ENCODE assay signal across 9 cellular contexts in genomic region chr15:72141171-72142084, GRCh38. TPM values are rescaled to one million over a fixed set of nuclear protein-coding genes. Genes with fewer than 3 reads are reported as not detected.
DNase-seq lines count a peak whose midpoint lies in the region; ATAC-seq and TF ChIP-seq lines count a peak whose summit lies in the region.
"Had no signal": no experiment of that assay in that cellular context is flagged by ENCODE, and none has a peak within 500 bp of the region (broad histone marks: within the 10 kb centered on the region; RNA-seq: fewer than 3 reads in every experiment).

No MANE protein-coding gene starts in this region.

- peaks cover 6 to 7% of the 10 kb centered on the region in 2 donors for H3K27me3 Mint-ChIP-seq in natural killer cell treated with Interleukin-12 subunit alpha and Interleukin-12 subunit beta and Interleukin-15 and Interleukin-18, amount 100 ng/mL, for 72 hours
- H3K27me3 Mint-ChIP-seq in osteocyte (ENCODE audit: unreplicated experiment) = no peaks in the 10 kb centered on the region

- H3K4me3 Mint-ChIP-seq in natural killer cell treated with Interleukin-12 subunit alpha and Interleukin-12 subunit beta and Interleukin-15 and Interleukin-18, amount 100 ng/mL, for 72 hours = no peak overlapping the region
- no peak overlapping the region for H3K4me3 Mint-ChIP-seq in osteocyte (ENCODE audit: unreplicated experiment)

- 32 to 40% methylated on average over 4 of the region's 4 CpGs for WGBS in heart right ventricle, 2 donors

- intact Hi-C loops in heart right ventricle (cut with DNase I) = no loop called here

- H3K4me3 ChIP-seq in GM12865 (ENCODE audit: low read depth, low read length) = peak overlapping the region; percentile 19
- H3K4me3 ChIP-seq in heart right ventricle = no peak overlapping the region
- H3K4me3 ChIP-seq: skin epidermis had no signal

- CTCF ChIA-PET in HEK293T (lab: Yijun Ruan, JAX) = interaction anchor here (0.8 to 1.1 kb wide), 2 partner anchors 14 to 340 kb away, joined by 3 to 5 read pairs; no protein-coding TSS in a partner anchor

- no peaks in the 10 kb centered on the region for H3K36me3 ChIP-seq in heart right ventricle

- H3K4me1 Mint-ChIP-seq in natural killer cell treated with Interleukin-12 subunit alpha and Interleukin-12 subunit beta and Interleukin-15 and Interleukin-18, amount 100 ng/mL, for 72 hours (ENCODE audit: low read depth in 2 of 2) = peaks cover 0 to 3% of the 10 kb centered on the region in 2 donors
- no peaks in the 10 kb centered on the region for H3K4me1 Mint-ChIP-seq in osteocyte (ENCODE audit: unreplicated experiment)

- no peaks in the 10 kb centered on the region for H3K27me3 ChIP-seq in heart right ventricle

- no peaks in the 10 kb centered on the region for H3K36me3 Mint-ChIP-seq in natural killer cell treated with Interleukin-12 subunit alpha and Interleukin-12 subunit beta and Interleukin-15 and Interleukin-18, amount 100 ng/mL, for 72 hours
- peaks cover 5% of the 10 kb centered on the region for H3K36me3 Mint-ChIP-seq in osteocyte (ENCODE audit: unreplicated experiment)

- POLR2A ChIA-PET in HEK293T (lab: Yijun Ruan, JAX) = interaction anchor here (1.7 kb wide), 1 partner anchor 24 kb away, joined by 6 read pairs; the partner anchor contains the start of genes MYO9A and SENP8

- peak; percentile 100 for ATAC-seq in GM21423 (IDR thresholded peaks at IDR 0.05; ENCODE audit: unreplicated experiment)
- ATAC-seq in HG03520 (IDR thresholded peaks at IDR 0.05; ENCODE audit: unreplicated experiment) = peak; percentile 96
- peak in 5 of 8 donors; percentile 45 to 72 (median 57) for ATAC-seq in heart right ventricle
- no peak for ATAC-seq in natural killer cell treated with Interleukin-12 subunit alpha and Interleukin-12 subunit beta and Interleukin-15 and Interleukin-18, amount 100 ng/mL, for 72 hours

- peaks cover 0 to 28% (median 13%) of the 10 kb centered on the region in 9 donors for H3K4me1 ChIP-seq in heart right ventricle

- H3K9me3 Mint-ChIP-seq in natural killer cell treated with Interleukin-12 subunit alpha and Interleukin-12 subunit beta and Interleukin-15 and Interleukin-18, amount 100 ng/mL, for 72 hours = no peaks in the 10 kb centered on the region
- no peaks in the 10 kb centered on the region for H3K9me3 Mint-ChIP-seq in osteocyte (ENCODE audit: unreplicated experiment)

- TF ChIP-seq CTCF in GM12865 (IDR thresholded peaks at IDR 0.05; ENCODE audit: insufficient read depth, low read depth, low read length, missing control alignments) (no peak), heart right ventricle (IDR thresholded peaks at IDR 0.05) (no peak), osteocyte (IDR thresholded peaks at IDR 0.05) (no peak)

- peak overlapping the region in 7 of 10 donors; percentile 2 to 69 (median 45) for H3K27ac ChIP-seq in heart right ventricle
- H3K27ac ChIP-seq: skin epidermis had no signal

- DNase-seq in GM12865 (ENCODE audit: low read depth) (peak; percentile 92), heart right ventricle (no peak), HEK293T (ENCODE audit: extremely low spot score) (no peak), NCI-H1092 treated with DMSO at 0.1 percent for 48 hours (lab: John Stamatoyannopoulos, UW) (no peak), osteocyte (ENCODE audit: extremely low spot score, unreplicated experiment) (no peak)
- no peak for DNase-seq in natural killer cell treated with Interleukin-12 subunit alpha and Interleukin-12 subunit beta and Interleukin-15 and Interleukin-18, amount 100 ng/mL, for 72 hours (ENCODE audit: low spot score)

- no peaks in the 10 kb centered on the region for H3K9me3 ChIP-seq in heart right ventricle

- no peak overlapping the region for H3K27ac Mint-ChIP-seq in natural killer cell treated with Interleukin-12 subunit alpha and Interleukin-12 subunit beta and Interleukin-15 and Interleukin-18, amount 100 ng/mL, for 72 hours
- no peak overlapping the region for H3K27ac Mint-ChIP-seq in osteocyte (ENCODE audit: unreplicated experiment)

TF ChIP-seq in HEK293T, 16 proteins besides CTCF, POLR2A, EP300 and RAD21:
- TF ChIP-seq SP1 (IDR thresholded peaks at IDR 0.05) = no peak
- no peak for TF ChIP-seq L3MBTL2 (conservative IDR thresholded peaks at IDR 0.05)
- no peak for TF ChIP-seq ZNF384 (IDR thresholded peaks at IDR 0.05)
- no peak for TF ChIP-seq TARDBP (IDR thresholded peaks at IDR 0.05)
- TF ChIP-seq FOXM1 (IDR thresholded peaks at IDR 0.05; ENCODE audit: borderline replicate concordance) = no peak
- TF ChIP-seq CTBP1 (IDR thresholded peaks at IDR 0.05; ENCODE audit: borderline replicate concordance) = no peak
- TF ChIP-seq ELF4 (IDR thresholded peaks at IDR 0.05) = no peak
- TF ChIP-seq PKNOX1 (IDR thresholded peaks at IDR 0.05) = no peak
- TF ChIP-seq ARNT (IDR thresholded peaks at IDR 0.05) = no peak
- no peak for TF ChIP-seq HDGF (IDR thresholded peaks at IDR 0.05; ENCODE audit: borderline replicate concordance)

RNA-seq across cellular contexts. Expression of gene SENP8, which starts 23.2 kb away (rescaled TPM):
- 1 to 10 TPM; 5.2 to 8.8 (median 6.7) TPM for total RNA-seq in heart right ventricle
- polyA plus RNA-seq in heart right ventricle = 1 to 10 TPM; 1.8 to 3.2 TPM
- total RNA-seq in natural killer cell treated with Interleukin-12 subunit alpha and Interleukin-12 subunit beta and Interleukin-15 and Interleukin-18, amount 100 ng/mL, for 72 hours = 1 to 10 TPM in 1 of 2 donors, under 1 TPM in 1; 0.84 to 1.6 TPM
- 4.0 and 4.6 TPM in 2 replicates for total RNA-seq in osteocyte

RNA-seq across cellular contexts. Expression of gene MYO9A, which starts 23.5 kb away (rescaled TPM):
- total RNA-seq in heart right ventricle = 10 to 100 TPM; 23.4 to 36.9 (median 30.0) TPM
- 1 to 10 TPM; 3.7 to 4.4 TPM for polyA plus RNA-seq in heart right ventricle
- 10 to 100 TPM; 16.3 to 19.8 TPM for total RNA-seq in natural killer cell treated with Interleukin-12 subunit alpha and Interleukin-12 subunit beta and Interleukin-15 and Interleukin-18, amount 100 ng/mL, for 72 hours
- total RNA-seq in osteocyte = 39.6 and 46.3 TPM in 2 replicates

RNA-seq across cellular contexts. Expression of gene GRAMD2A, which starts 56.2 kb away (rescaled TPM):
- total RNA-seq in heart right ventricle = under 1 TPM in 1 of 10 donors, not detected in 9; 0.20 TPM
- polyA plus RNA-seq in heart right ventricle = under 1 TPM in 1 of 2 donors, not detected in 1; 0.06 TPM
- not detected for total RNA-seq in natural killer cell treated with Interleukin-12 subunit alpha and Interleukin-12 subunit beta and Interleukin-15 and Interleukin-18, amount 100 ng/mL, for 72 hours
- 0.47 TPM in 1 of 2 replicates, not detected in the other for total RNA-seq in osteocyte

Comparison
In these comparisons a context has a peak if more than half of its experiments do, and no peak if none do; other contexts are left out.
1. ATAC-seq: peak in GM21423 (single experiment), HG03520 (single experiment) and heart right ventricle (5 of 8); none in natural killer cell treated with Interleukin-12 subunit alpha and Interleukin-12 subunit beta and Interleukin-15 and Interleukin-18, amount 100 ng/mL, for 72 hours (0 of 2).